Comparison of ENCODE assay signal across 21 cellular contexts in the genomic region with DNA sequence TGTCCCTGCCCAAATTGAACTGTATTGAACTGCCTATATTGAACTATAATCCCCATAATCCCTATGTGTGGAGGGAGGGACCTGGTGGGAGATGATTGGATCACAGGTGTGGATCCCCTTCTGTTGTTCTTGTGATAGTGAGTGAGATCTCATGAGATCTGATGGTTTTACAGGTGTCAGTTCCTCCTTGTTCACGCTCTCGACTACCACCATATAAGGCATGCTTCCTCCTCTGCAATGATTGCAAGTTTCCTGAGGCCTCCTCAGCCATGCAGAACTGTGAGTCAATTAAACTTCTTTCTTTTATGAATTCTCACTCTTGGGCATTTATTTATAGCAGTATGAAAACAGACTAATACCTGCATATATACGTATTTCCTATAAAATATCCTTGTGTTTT.
DNase-seq lines count a peak whose midpoint lies in the region; ATAC-seq and TF ChIP-seq lines count a peak whose summit lies in the region.
"Had no signal": no experiment of that assay in that cellular context is flagged by ENCODE, and none has a peak within 500 bp of the region (broad histone marks: within the 10 kb centered on the region; RNA-seq: fewer than 3 reads in every experiment).

No MANE protein-coding gene starts in this region.

- no peak for TF ChIP-seq CTCF in osteocyte (IDR thresholded peaks at IDR 0.05)

- no peaks in the 10 kb centered on the region for H3K27me3 Mint-ChIP-seq in osteocyte (ENCODE audit: unreplicated experiment)
- H3K27me3 Mint-ChIP-seq: activated naive CD8-positive, alpha-beta T cell treated with anti-CD3 and anti-CD28 coated beads for 36 hours; stimulated activated naive CD8-positive, alpha-beta T cell treated with anti-CD3 and anti-CD28 coated beads, Interleukin-15, Interleukin-2, amounts not matched to agents 100 ng/mL and 50 ng/mL, for 24 hours had no signal

- no peak overlapping the region for H3K27ac Mint-ChIP-seq in osteocyte (ENCODE audit: unreplicated experiment)
- H3K27ac Mint-ChIP-seq: activated naive CD8-positive, alpha-beta T cell treated with anti-CD3 and anti-CD28 coated beads for 36 hours; H9; stimulated activated naive CD8-positive, alpha-beta T cell treated with anti-CD3 and anti-CD28 coated beads, Interleukin-15, Interleukin-2, amounts not matched to agents 100 ng/mL and 50 ng/mL, for 24 hours had no signal

- peak; percentile 59 for ATAC-seq in GM18520 (IDR thresholded peaks at IDR 0.05; ENCODE audit: unreplicated experiment)
- ATAC-seq in GM21576 (IDR thresholded peaks at IDR 0.05; ENCODE audit: unreplicated experiment) = peak; percentile 73
- peak; percentile 73 for ATAC-seq in HG03175 (IDR thresholded peaks at IDR 0.05; ENCODE audit: unreplicated experiment)
- no peak for ATAC-seq in HG03354 (IDR thresholded peaks at IDR 0.05; ENCODE audit: poor library complexity, severe bottlenecking, unreplicated experiment)
- ATAC-seq: lower lobe of right lung had no signal

- H3K36me3 Mint-ChIP-seq in osteocyte (ENCODE audit: unreplicated experiment) = no peaks in the 10 kb centered on the region
- H3K36me3 Mint-ChIP-seq: activated naive CD8-positive, alpha-beta T cell treated with anti-CD3 and anti-CD28 coated beads for 36 hours; CD4-positive, CD25-positive, alpha-beta regulatory T cell had no signal

- H3K4me3 Mint-ChIP-seq in osteocyte (ENCODE audit: unreplicated experiment) = no peak overlapping the region
- H3K4me3 Mint-ChIP-seq: activated naive CD8-positive, alpha-beta T cell treated with anti-CD3 and anti-CD28 coated beads for 36 hours; CD4-positive, CD25-positive, alpha-beta regulatory T cell; H9; stimulated activated naive CD8-positive, alpha-beta T cell treated with anti-CD3 and anti-CD28 coated beads, Interleukin-15, Interleukin-2, amounts not matched to agents 100 ng/mL and 50 ng/mL, for 24 hours had no signal

- DNase-seq in NOMO-1 treated with dmso at 0.1 percent for 144 hours (lab: John Stamatoyannopoulos, UW; ENCODE audit: unreplicated experiment) (peak; percentile 6), NCI-H2227 (lab: John Stamatoyannopoulos, UW; ENCODE audit: unreplicated experiment) (no peak), osteocyte (ENCODE audit: extremely low spot score, unreplicated experiment) (no peak)
- no peak for DNase-seq in activated naive CD4-positive, alpha-beta T cell (lab: John Stamatoyannopoulos, UW)
- DNase-seq: activated CD4-positive, alpha-beta T cell treated with anti-CD3 and anti-CD28 coated beads for 4 hours; activated naive CD8-positive, alpha-beta T cell treated with anti-CD3 and anti-CD28 coated beads for 36 hours; CD4-positive, CD25-positive, alpha-beta regulatory T cell; H9; hypothalamus; islet precursor cell; lower lobe of right lung; NCI-H1092 treated with DMSO at 0.1 percent for 48 hours; NCI-H524; Right ventricle myocardium superior; small intestine; stimulated activated CD4-positive, alpha-beta T cell treated with anti-CD3 and anti-CD28 coated beads, Interleukin-2, amount 100 ng/mL, for 48 hours had no signal

- H3K4me1 Mint-ChIP-seq in osteocyte (ENCODE audit: unreplicated experiment) = peaks cover 11% of the 10 kb centered on the region
- H3K4me1 Mint-ChIP-seq: activated naive CD8-positive, alpha-beta T cell treated with anti-CD3 and anti-CD28 coated beads for 36 hours; CD4-positive, CD25-positive, alpha-beta regulatory T cell; H9 had no signal

- no peaks in the 10 kb centered on the region for H3K9me3 Mint-ChIP-seq in osteocyte (ENCODE audit: unreplicated experiment)
- H3K9me3 Mint-ChIP-seq: activated naive CD8-positive, alpha-beta T cell treated with anti-CD3 and anti-CD28 coated beads for 36 hours; CD4-positive, CD25-positive, alpha-beta regulatory T cell; H9; stimulated activated naive CD8-positive, alpha-beta T cell treated with anti-CD3 and anti-CD28 coated beads, Interleukin-15, Interleukin-2, amounts not matched to agents 100 ng/mL and 50 ng/mL, for 24 hours had no signal
